ENCODE assay signal across 8 cellular contexts in genomic region chr7:143837223-143837622, GRCh38.
DNase-seq lines count a peak whose midpoint lies in the region; ATAC-seq and TF ChIP-seq lines count a peak whose summit lies in the region.
"Not testable (repeated sequence)": the region's sequence is repeated elsewhere in the genome, so short reads cannot be mapped to it uniquely, and the experiment has no call there.

No MANE protein-coding gene starts in this region.

- not testable (repeated sequence) for DNase-seq in GM10248 (ENCODE audit: extremely low spot score); foreskin keratinocyte
- DNase-seq in T-helper 9 cell: peak; percentile 96
- DNase-seq in activated naive CD4-positive, alpha-beta T cell treated with Interleukin-2 at 50 U/mL for 16 hours: peak; percentile 97
- DNase-seq in stimulated activated CD8-positive, alpha-beta memory T cell treated with anti-CD3 and anti-CD28 coated beads, Interleukin-7, amount 100 ng/mL, for 4 hours (ENCODE audit: low read depth in 2 of 2): peak; percentile 88 to 91

- not testable (repeated sequence) for H3K27me3 ChIP-seq in foreskin keratinocyte; parathyroid adenoma (ENCODE audit: control insufficient read depth, insufficient read depth, low read length)

- CTCF ChIA-PET in GM10248 (lab: Yijun Ruan, JAX): not testable (repeated sequence)

- H3K27ac ChIP-seq in foreskin keratinocyte, parathyroid adenoma: not testable (repeated sequence)

- not testable (repeated sequence) for H3K4me3 ChIP-seq in parathyroid adenoma (ENCODE audit: low read depth, low read length)

- H2AFZ ChIP-seq in parathyroid adenoma: not testable (repeated sequence)

- not testable (repeated sequence) for H3K4me1 ChIP-seq in foreskin keratinocyte, parathyroid adenoma

- POLR2A ChIA-PET in GM10248 (lab: Yijun Ruan, JAX): not testable (repeated sequence)

- peak; percentile 82 for TF ChIP-seq CTCF in GM10248 (IDR thresholded peaks at IDR 0.05; ENCODE audit: control extremely low read depth, extremely low read depth, low read depth, missing control alignments)
- TF ChIP-seq CTCF in foreskin keratinocyte (conservative IDR thresholded peaks at IDR 0.05): not testable (repeated sequence)
- TF ChIP-seq CTCF in parathyroid adenoma (IDR thresholded peaks at IDR 0.05): peak; percentile 50

- H3K9ac ChIP-seq in parathyroid adenoma: not testable (repeated sequence)

- not testable (repeated sequence) for H3K79me2 ChIP-seq in parathyroid adenoma

- not testable (repeated sequence) for H3K36me3 ChIP-seq in parathyroid adenoma (ENCODE audit: control insufficient read depth, insufficient read depth, low read length)

- not testable (repeated sequence) for H3K4me2 ChIP-seq in parathyroid adenoma (ENCODE audit: low read length)

- ATAC-seq in GM21423 (IDR thresholded peaks at IDR 0.05; ENCODE audit: unreplicated experiment) (peak; percentile 63), HG03175 (IDR thresholded peaks at IDR 0.05; ENCODE audit: unreplicated experiment) (peak; percentile 65), foreskin keratinocyte (peak; percentile 78)

- not testable (repeated sequence) for H3K9me3 ChIP-seq in parathyroid adenoma (ENCODE audit: control insufficient read depth, low read length)
